Comparison of ENCODE assay signal across 6 cellular contexts in genomic region chr7:100867796-100868485, GRCh38. TPM values are rescaled to one million over a fixed set of nuclear protein-coding genes. Genes with fewer than 3 reads are reported as not detected.
A peak's percentile ranks its signal among the peaks of the same experiment; 100 is the strongest.
DNase-seq lines count a peak whose midpoint lies in the region; ATAC-seq and TF ChIP-seq lines count a peak whose summit lies in the region.

No MANE protein-coding gene starts in this region.

- intact Hi-C loops in sigmoid colon (cut with DNase I): loop anchor here (5.0 to 10.0 kb wide), 2 partner anchors 161 to 393 kb away; partner anchors contain the start of genes POP7 and TSC22D4

- TF ChIP-seq CTCF in HL-60 (IDR thresholded peaks at IDR 0.05; ENCODE audit: insufficient read depth, low read length) (no peak), sigmoid colon (IDR thresholded peaks at IDR 0.05) (no peak)

- H3K27me3 ChIP-seq in HL-60 (ENCODE audit: insufficient read depth, poor library complexity, severe bottlenecking) (no peaks in the 10 kb centered on the region), sigmoid colon (no peaks in the 10 kb centered on the region)

- peak overlapping the region; percentile 66 for H3K4me3 ChIP-seq in HL-60 (replicated peaks; ENCODE audit: insufficient read depth, low read length)
- H3K4me3 ChIP-seq in sigmoid colon: peak overlapping the region; percentile 73 to 89 (median 82)

- no peaks in the 10 kb centered on the region for H3K9me3 Mint-ChIP-seq in effector memory CD8-positive, alpha-beta T cell

- peaks cover 0 to 38% (median 34%) of the 10 kb centered on the region in 4 donors for H3K4me1 ChIP-seq in sigmoid colon

- H3K27me3 Mint-ChIP-seq in effector memory CD8-positive, alpha-beta T cell: no peaks in the 10 kb centered on the region

- WGBS in sigmoid colon, 2 donors: 46 to 54% methylated on average over 25 of the region's 25 CpGs

- peaks cover 0 to 9% of the 10 kb centered on the region in 2 donors for H3K4me1 Mint-ChIP-seq in effector memory CD8-positive, alpha-beta T cell (ENCODE audit: low read depth in 2 of 2)

- H3K9me3 ChIP-seq in sigmoid colon: no peaks in the 10 kb centered on the region

- peak overlapping the region; percentile 31 to 76 for H3K4me3 Mint-ChIP-seq in effector memory CD8-positive, alpha-beta T cell

- no peak for TF ChIP-seq EP300 in sigmoid colon (IDR thresholded peaks at IDR 0.05)

- ATAC-seq in effector memory CD8-positive, alpha-beta T cell (replicated peaks): no peak
- no peak for ATAC-seq in GM18861 (IDR thresholded peaks at IDR 0.05; ENCODE audit: unreplicated experiment)

- peak in 1 of 2 experiments; percentile 34 for DNase-seq in HL-60 (ENCODE audit: low read depth in 1 of 2, low spot score in 1 of 2)
- DNase-seq in effector memory CD8-positive, alpha-beta T cell: no peak
- DNase-seq in sigmoid colon: no peak
- DNase-seq in superior temporal gyrus (ENCODE audit: extremely low spot score): no peak
- DNase-seq in AG08396 (ENCODE audit: low spot score): no peak

- H3K36me3 Mint-ChIP-seq in effector memory CD8-positive, alpha-beta T cell (ENCODE audit: insufficient read depth): peaks cover 15% of the 10 kb centered on the region

- TF ChIP-seq POLR2A in sigmoid colon (IDR thresholded peaks at IDR 0.05): no peak

- peak overlapping the region; percentile 90 for H3K27ac ChIP-seq in HL-60 (replicated peaks)
- peak overlapping the region; percentile 95 to 97 (median 96) for H3K27ac ChIP-seq in sigmoid colon

- no peak overlapping the region for H3K27ac Mint-ChIP-seq in effector memory CD8-positive, alpha-beta T cell

- H3K36me3 ChIP-seq in sigmoid colon: peaks cover 0 to 30% (median 23%) of the 10 kb centered on the region in 4 donors

RNA-seq across cellular contexts. Expression of gene TRIP6, which starts 0.8 kb away (rescaled TPM):
- total RNA-seq in sigmoid colon: 10 to 100 TPM; 37.8 to 79.7 (median 51.1) TPM
- 10 to 100 TPM; 12.0 to 45.9 (median 18.0) TPM for polyA plus RNA-seq in sigmoid colon

RNA-seq across cellular contexts. Expression of gene SRRT, which starts 7.0 kb away (rescaled TPM):
- total RNA-seq in sigmoid colon: 10 to 100 TPM; 42.1 to 64.3 (median 51.4) TPM
- polyA plus RNA-seq in sigmoid colon: 100 to 1,000 TPM in 1 of 3 donors, 10 to 100 TPM in 2; 31.8 to 106 (median 38.6) TPM

RNA-seq across cellular contexts. Expression of gene SLC12A9, which starts 15.4 kb away (rescaled TPM):
- total RNA-seq in sigmoid colon: 10 to 100 TPM; 10.4 to 17.9 (median 14.8) TPM
- polyA plus RNA-seq in sigmoid colon: 10 to 100 TPM in 1 of 3 donors, 1 to 10 TPM in 2; 2.5 to 34.2 (median 4.2) TPM

RNA-seq across cellular contexts. Expression of gene UFSP1, which starts 21.6 kb away (rescaled TPM):
- total RNA-seq in sigmoid colon: 1 to 10 TPM; 2.4 to 7.1 (median 3.1) TPM
- polyA plus RNA-seq in sigmoid colon: 1 to 10 TPM; 1.8 to 5.3 (median 1.8) TPM

RNA-seq across cellular contexts. Expression of gene ACHE, which starts 27.7 kb away (rescaled TPM):
- total RNA-seq in sigmoid colon: 1 to 10 TPM; 3.0 to 8.9 (median 6.5) TPM
- polyA plus RNA-seq in sigmoid colon: 10 to 100 TPM in 1 of 3 donors, 1 to 10 TPM in 2; 3.6 to 20.6 (median 5.5) TPM
